Comparison of ENCODE assay signal across 29 cellular contexts in genomic region chr14:51081712-51082111, GRCh38.
"Had no signal": no experiment of that assay in that cellular context is flagged by ENCODE, and none has a peak within 500 bp of the region (broad histone marks: within the 10 kb centered on the region; RNA-seq: fewer than 3 reads in every experiment).

No MANE protein-coding gene starts in this region.

- FAIRE-seq: astrocyte, bronchial epithelial cell, colon, frontal cortex had no signal

- H3K36me3 ChIP-seq: brain microvascular endothelial cell had no signal

- H3K27me3 ChIP-seq: brain microvascular endothelial cell had no signal

- H3K4me3 Mint-ChIP-seq: activated CD4-positive, alpha-beta memory T cell treated with anti-CD3 and anti-CD28 coated beads for 36 hours; activated CD4-positive, alpha-beta T cell treated with anti-CD3 and anti-CD28 coated beads for 36 hours; activated CD4-positive, alpha-beta T cell treated with anti-CD3 and anti-CD28 coated beads, Interleukin-2, amount 10 ng/mL, durations not matched to agents 24 days and 14 days; activated CD8-positive, alpha-beta memory T cell treated with anti-CD3 and anti-CD28 coated beads, Interleukin-2, amount 10 ng/mL, durations not matched to agents 7 days and 5 days; activated CD8-positive, alpha-beta T cell treated with anti-CD3 and anti-CD28 coated beads, Interleukin-2, amount 10 ng/mL, durations not matched to agents 7 days and 5 days; activated naive CD4-positive, alpha-beta T cell treated with anti-CD3 and anti-CD28 coated beads, Interleukin-2, amount 10 ng/mL, durations not matched to agents 7 days and 5 days; activated naive CD8-positive, alpha-beta T cell treated with anti-CD3 and anti-CD28 coated beads, Interleukin-2, amount 10 ng/mL, durations not matched to agents 7 days and 5 days; activated T-helper 1 cell treated with anti-CD3 and anti-CD28 coated beads, Interleukin-12 subunit alpha, Interleukin-12 subunit beta, Interleukin-2, Interleukin-4 antibody, amounts not matched to agents 30 ng/mL and 10 ng/mL and 1 ng/mL, durations not matched to agents 14 hours and 24 hours and 36 hours; endodermal cell had no signal

- H3K27ac ChIP-seq: brain microvascular endothelial cell had no signal

- H3K4me1 Mint-ChIP-seq: activated CD4-positive, alpha-beta T cell treated with anti-CD3 and anti-CD28 coated beads for 36 hours; activated CD4-positive, alpha-beta T cell treated with anti-CD3 and anti-CD28 coated beads, Interleukin-2, amount 10 ng/mL, durations not matched to agents 24 days and 14 days; activated naive CD4-positive, alpha-beta T cell treated with anti-CD3 and anti-CD28 coated beads, Interleukin-2, amount 10 ng/mL, durations not matched to agents 7 days and 5 days; endodermal cell had no signal

- H3K36me3 Mint-ChIP-seq: activated CD4-positive, alpha-beta memory T cell treated with anti-CD3 and anti-CD28 coated beads for 36 hours; activated CD8-positive, alpha-beta memory T cell treated with anti-CD3 and anti-CD28 coated beads, Interleukin-2, amount 10 ng/mL, durations not matched to agents 7 days and 5 days; activated naive CD4-positive, alpha-beta T cell treated with anti-CD3 and anti-CD28 coated beads, Interleukin-2, amount 10 ng/mL, durations not matched to agents 7 days and 5 days; activated naive CD4-positive, alpha-beta T cell treated with anti-CD3 and anti-CD28 coated beads, Interleukin-2, amount 50 U/mL, for 72 hours; activated naive CD8-positive, alpha-beta T cell treated with anti-CD3 and anti-CD28 coated beads, Interleukin-2, amount 10 ng/mL, durations not matched to agents 7 days and 5 days had no signal

- H3K27ac Mint-ChIP-seq: activated CD4-positive, alpha-beta memory T cell treated with anti-CD3 and anti-CD28 coated beads for 36 hours; activated CD4-positive, alpha-beta T cell treated with anti-CD3 and anti-CD28 coated beads for 36 hours; activated CD4-positive, alpha-beta T cell treated with anti-CD3 and anti-CD28 coated beads, Interleukin-2, amount 10 ng/mL, durations not matched to agents 24 days and 14 days; activated CD8-positive, alpha-beta memory T cell treated with anti-CD3 and anti-CD28 coated beads, Interleukin-2, amount 10 ng/mL, durations not matched to agents 7 days and 5 days; activated CD8-positive, alpha-beta T cell treated with anti-CD3 and anti-CD28 coated beads, Interleukin-2, amount 10 ng/mL, durations not matched to agents 7 days and 5 days; activated naive CD4-positive, alpha-beta T cell treated with anti-CD3 and anti-CD28 coated beads, Interleukin-2, amount 10 ng/mL, durations not matched to agents 7 days and 5 days; activated naive CD4-positive, alpha-beta T cell treated with anti-CD3 and anti-CD28 coated beads, Interleukin-2, amount 50 U/mL, for 72 hours; activated naive CD8-positive, alpha-beta T cell treated with anti-CD3 and anti-CD28 coated beads, Interleukin-2, amount 10 ng/mL, durations not matched to agents 7 days and 5 days; activated T-helper 1 cell treated with anti-CD3 and anti-CD28 coated beads, Interleukin-12 subunit alpha, Interleukin-12 subunit beta, Interleukin-2, Interleukin-4 antibody, amounts not matched to agents 30 ng/mL and 10 ng/mL and 1 ng/mL, durations not matched to agents 14 hours and 24 hours and 36 hours; activated T-helper 2 cell treated with anti-CD3 and anti-CD28 coated beads, Interferon-gamma antibody, Interleukin-2, Interleukin-4, amounts not matched to agents 10 μg/mL and 5 μg/mL and 100 μg/mL, durations not matched to agents 14 hours and 24 hours and 36 hours; endodermal cell had no signal

- DNase-seq: activated CD4-positive, alpha-beta memory T cell treated with anti-CD3 and anti-CD28 coated beads for 36 hours; activated CD4-positive, alpha-beta T cell treated with anti-CD3 and anti-CD28 coated beads for 36 hours; activated CD4-positive, alpha-beta T cell treated with anti-CD3 and anti-CD28 coated beads, Interleukin-2, amount 10 ng/mL, durations not matched to agents 24 days and 14 days; activated CD4-positive, CD25-positive, alpha-beta regulatory T cell; activated CD4-positive, CD25-positive, alpha-beta regulatory T cell treated with anti-CD3 and anti-CD28 coated beads, Interleukin-2, amount 50 U/mL, for 72 hours; activated CD8-positive, alpha-beta memory T cell treated with anti-CD3 and anti-CD28 coated beads, Interleukin-2, amount 10 ng/mL, durations not matched to agents 7 days and 5 days; activated CD8-positive, alpha-beta memory T cell treated with anti-CD3 and anti-CD28 coated beads, Interleukin-2, amount 50 U/mL, for 4 hours; activated CD8-positive, alpha-beta T cell treated with anti-CD3 and anti-CD28 coated beads, Interleukin-2, amount 10 ng/mL, durations not matched to agents 7 days and 5 days; activated gamma-delta T cell; activated naive CD4-positive, alpha-beta T cell; activated naive CD4-positive, alpha-beta T cell treated with anti-CD3 and anti-CD28 coated beads, Interleukin-2, amount 10 ng/mL, durations not matched to agents 7 days and 5 days; activated naive CD8-positive, alpha-beta T cell treated with anti-CD3 and anti-CD28 coated beads, Interleukin-2, amount 10 ng/mL, durations not matched to agents 7 days and 5 days; activated T-cell treated with anti-CD3 and anti-CD28 coated beads, Interleukin-2, amount 50 U/mL, for 1 hour; activated T-cell treated with anti-CD3 and anti-CD28 coated beads, Interleukin-2, amount 50 U/mL, for 48 hours; amniotic stem cell; anterior cingulate cortex; brain microvascular endothelial cell; caudate nucleus; effector CD8-positive, alpha-beta T cell; endodermal cell; T-helper 2 cell had no signal

- ATAC-seq: activated CD4-positive, alpha-beta T cell treated with anti-CD3 and anti-CD28 coated beads for 36 hours; activated CD8-positive, alpha-beta memory T cell treated with anti-CD3 and anti-CD28 coated beads, Interleukin-2, amount 10 ng/mL, durations not matched to agents 7 days and 5 days; activated CD8-positive, alpha-beta T cell treated with anti-CD3 and anti-CD28 coated beads, Interleukin-2, amount 10 ng/mL, durations not matched to agents 7 days and 5 days; activated naive CD4-positive, alpha-beta T cell treated with anti-CD3 and anti-CD28 coated beads, Interleukin-2, amount 50 U/mL, for 72 hours; esophagus mucosa had no signal

- H3K9me3 Mint-ChIP-seq: activated CD4-positive, alpha-beta memory T cell treated with anti-CD3 and anti-CD28 coated beads for 36 hours; activated CD4-positive, alpha-beta T cell treated with anti-CD3 and anti-CD28 coated beads, Interleukin-2, amount 10 ng/mL, durations not matched to agents 24 days and 14 days; activated naive CD4-positive, alpha-beta T cell treated with anti-CD3 and anti-CD28 coated beads, Interleukin-2, amount 10 ng/mL, durations not matched to agents 7 days and 5 days; activated naive CD4-positive, alpha-beta T cell treated with anti-CD3 and anti-CD28 coated beads, Interleukin-2, amount 50 U/mL, for 72 hours; activated T-helper 1 cell treated with anti-CD3 and anti-CD28 coated beads, Interleukin-12 subunit alpha, Interleukin-12 subunit beta, Interleukin-2, Interleukin-4 antibody, amounts not matched to agents 30 ng/mL and 10 ng/mL and 1 ng/mL, durations not matched to agents 14 hours and 24 hours and 36 hours; activated T-helper 2 cell treated with anti-CD3 and anti-CD28 coated beads, Interferon-gamma antibody, Interleukin-2, Interleukin-4, amounts not matched to agents 10 μg/mL and 5 μg/mL and 100 μg/mL, durations not matched to agents 14 hours and 24 hours and 36 hours; endodermal cell had no signal
